Comparison of ENCODE assay signal across 8 cellular contexts in the genomic region with DNA sequence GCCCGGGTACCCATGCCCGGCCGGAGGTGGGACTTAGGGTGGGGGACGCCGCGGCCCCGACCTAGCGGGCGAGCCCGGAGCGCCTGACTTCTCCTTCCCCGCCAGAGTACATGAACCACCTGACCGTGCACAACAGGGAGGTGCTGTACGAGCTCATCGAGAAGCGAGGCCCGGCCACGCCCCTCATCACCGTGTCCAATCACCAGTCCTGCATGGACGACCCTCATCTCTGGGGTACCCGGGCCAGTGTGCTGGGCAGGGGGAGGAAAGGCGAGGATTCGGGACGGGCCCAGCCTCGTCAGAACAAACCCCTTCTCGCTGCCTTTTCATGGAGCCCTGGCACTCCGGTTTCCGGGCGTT. TPM values are rescaled to one million over a fixed set of nuclear protein-coding genes. Genes with fewer than 3 reads are reported as not detected.
DNase-seq lines count a peak whose midpoint lies in the region.

No MANE protein-coding gene starts in this region.

- H3K9me3 ChIP-seq in GM23248 (ENCODE audit: low read depth): no peaks in the 10 kb centered on the region

- H3K79me2 ChIP-seq in GM23248 (ENCODE audit: insufficient read depth): peaks cover 31% of the 10 kb centered on the region

- peak overlapping the region; percentile 76 for H2AFZ ChIP-seq in GM23248

- H4K20me1 ChIP-seq in GM23248 (ENCODE audit: insufficient read depth): no peaks in the 10 kb centered on the region

- peak overlapping the region; percentile 76 for H3K27ac ChIP-seq in GM23248
- peak overlapping the region; percentile 44 for H3K27ac ChIP-seq in caudate nucleus (ENCODE audit: low read depth, low read length)
- peak overlapping the region; percentile 81 for H3K27ac ChIP-seq in layer of hippocampus (ENCODE audit: low read depth, low read length)

- peak overlapping the region; percentile 79 for H3K4me3 ChIP-seq in GM23248

- H3K9me2 ChIP-seq in GM23248 (ENCODE audit: insufficient read depth): no peaks in the 10 kb centered on the region

- WGBS in GM23248 (ENCODE audit: low coverage in 1 of 2, low lambda C conversion rate in 2 of 2, missing lambda C conversion rate in 2 of 2), 2 experiments: 0 to 3% methylated on average over 6 to 12 of the region's 29 CpGs

- H3K27me3 ChIP-seq in GM23248 (replicated peaks; ENCODE audit: insufficient read depth) (no peaks in the 10 kb centered on the region), layer of hippocampus (ENCODE audit: control insufficient read depth, insufficient read depth, low read length) (no peaks in the 10 kb centered on the region)

- H3K36me3 ChIP-seq in GM23248 (ENCODE audit: low read depth): no peaks in the 10 kb centered on the region

- peak overlapping the region; percentile 73 for H3K4me2 ChIP-seq in GM23248 (ENCODE audit: unreplicated experiment)

- H3K4me1 ChIP-seq in GM23248 (ENCODE audit: insufficient read depth): peaks cover 6% of the 10 kb centered on the region; the same call in 1 of the 2 replicates

- H3K9ac ChIP-seq in GM23248: peak overlapping the region; percentile 80

- no peaks in the 10 kb centered on the region for H3F3A ChIP-seq in GM23248 (ENCODE audit: insufficient read depth)

- in situ Hi-C loops in GM23248 (cut with MboI): no loop called here

- DNase-seq in Daoy (ENCODE audit: low read depth) (peak; percentile 64), GM23248 (peak; percentile 71), MV-4-11 (lab: John Stamatoyannopoulos, UW) (peak; percentile 11), T-helper 22 cell (ENCODE audit: low read depth) (peak; percentile 23), caudate nucleus (lab: John Stamatoyannopoulos, UW) (peak in 38 of 61 donors; percentile 5 to 69 (median 27)), LoVo (ENCODE audit: low spot score) (no peak)
- DNase-seq in stimulated activated CD4-positive, alpha-beta T cell treated with anti-CD3 and anti-CD28 coated beads, Interleukin-4, amount 100 ng/mL, for 4 hours: peak; percentile 58 to 60

RNA-seq across cellular contexts. Expression of gene TAFAZZIN, which starts 0.6 kb away (rescaled TPM):
- total RNA-seq in Daoy (2014; rRNA removed; shearing (Covaris generic)): 9.0 and 14.9 TPM in 2 replicates
- total RNA-seq in GM23248 (2014; rRNA removed; shearing (Covaris generic)): 17.6 and 38.8 TPM in 2 replicates
- polyA plus RNA-seq in GM23248 (2016; fragmentation: Nextera tagmentation; extraction: Ambion mirVana): 18.2 and 20.5 TPM in 2 replicates

RNA-seq across cellular contexts. Expression of gene DNASE1L1, which starts 2.9 kb away (rescaled TPM):
- 7.2 and 28.4 TPM in 2 replicates for total RNA-seq in Daoy (2014; rRNA removed; shearing (Covaris generic))
- total RNA-seq in GM23248 (2014; rRNA removed; shearing (Covaris generic)): 60.7 TPM in 2 replicates
- 16.6 and 17.0 TPM in 2 replicates for polyA plus RNA-seq in GM23248 (2016; fragmentation: Nextera tagmentation; extraction: Ambion mirVana)

RNA-seq across cellular contexts. Expression of gene RPL10, which starts 13.8 kb away (rescaled TPM):
- total RNA-seq in Daoy (2014; rRNA removed; shearing (Covaris generic)): 3,278 and 3,646 TPM in 2 replicates
- 3,014 and 6,561 TPM in 2 replicates for total RNA-seq in GM23248 (2014; rRNA removed; shearing (Covaris generic))
- 1,381 and 1,435 TPM in 2 replicates for polyA plus RNA-seq in GM23248 (2016; fragmentation: Nextera tagmentation; extraction: Ambion mirVana)

RNA-seq across cellular contexts. Expression of gene ATP6AP1, which starts 16.5 kb away (rescaled TPM):
- total RNA-seq in Daoy (2014; rRNA removed; shearing (Covaris generic)): 26.3 and 30.9 TPM in 2 replicates
- 73.2 and 87.8 TPM in 2 replicates for total RNA-seq in GM23248 (2014; rRNA removed; shearing (Covaris generic))
- polyA plus RNA-seq in GM23248 (2016; fragmentation: Nextera tagmentation; extraction: Ambion mirVana): 156 and 158 TPM in 2 replicates

RNA-seq across cellular contexts. Expression of gene GDI1, which starts 25.0 kb away (rescaled TPM):
- 71.6 and 103 TPM in 2 replicates for total RNA-seq in Daoy (2014; rRNA removed; shearing (Covaris generic))
- 196 and 228 TPM in 2 replicates for total RNA-seq in GM23248 (2014; rRNA removed; shearing (Covaris generic))
- 82.2 and 87.1 TPM in 2 replicates for polyA plus RNA-seq in GM23248 (2016; fragmentation: Nextera tagmentation; extraction: Ambion mirVana)
